Comparison of ENCODE assay signal across 16 cellular contexts in genomic region chr5:14353661-14354474, GRCh38.
DNase-seq lines count a peak whose midpoint lies in the region; ATAC-seq and TF ChIP-seq lines count a peak whose summit lies in the region.
"Had no signal": no experiment of that assay in that cellular context is flagged by ENCODE, and none has a peak within 500 bp of the region (broad histone marks: within the 10 kb centered on the region; RNA-seq: fewer than 3 reads in every experiment).

No MANE protein-coding gene starts in this region.

- TF ChIP-seq CTCF in IMR-90 (conservative IDR thresholded peaks at IDR 0.05; ENCODE audit: low read depth, low read length) (no peak), fibroblast of pulmonary artery (IDR thresholded peaks at IDR 0.05; ENCODE audit: low read length, missing control alignments) (no peak), vagina (IDR thresholded peaks at IDR 0.05) (no peak)

- no peak overlapping the region for H3K27ac ChIP-seq in IMR-90 (ENCODE audit: insufficient read depth, low read length)
- no peak overlapping the region for H3K27ac ChIP-seq in trophoblast cell (ENCODE audit: low read depth, low read length)
- no peak overlapping the region for H3K27ac ChIP-seq in vagina

- H3K36me3 ChIP-seq in IMR-90 (ENCODE audit: control insufficient read depth, insufficient read depth, low read length), result peaks cover 60% of the 10 kb centered on the region
- H3K36me3 ChIP-seq in trophoblast cell (ENCODE audit: control insufficient read depth in 1 of 2, insufficient read depth in 2 of 2, low read length in 2 of 2), result peaks cover 25 to 44% of the 10 kb centered on the region in 2 experiments
- H3K36me3 ChIP-seq in vagina, result no peaks in the 10 kb centered on the region

- H4K91ac ChIP-seq in IMR-90 (ENCODE audit: insufficient read depth, low read depth, low read length) (no peak overlapping the region), trophoblast cell (ENCODE audit: low read depth, low read length) (no peak overlapping the region)

- H3K4me1 Mint-ChIP-seq in stimulated activated naive CD8-positive, alpha-beta T cell treated with anti-CD3 and anti-CD28 coated beads, Interleukin-15, amount 100 ng/mL, for 72 hours, result peaks cover 10% of the 10 kb centered on the region
- H3K4me1 Mint-ChIP-seq: CD4-positive, CD25-positive, alpha-beta regulatory T cell had no signal

- H3K56ac ChIP-seq in IMR-90 (ENCODE audit: extremely low read depth, insufficient read depth, low read length), result no peak overlapping the region

- H2BK15ac ChIP-seq in IMR-90 (ENCODE audit: low read depth, low read length), result no peak overlapping the region

- DNase-seq in IMR-90, result no peak
- peak; percentile 13 for DNase-seq in amniotic epithelial cell (ENCODE audit: low read depth)
- peak; percentile 22 for DNase-seq in fibroblast of pulmonary artery (ENCODE audit: low read depth)
- DNase-seq in trophoblast cell, result no peak
- DNase-seq in NCI-H146 (lab: John Stamatoyannopoulos, UW), result no peak
- DNase-seq in vagina (ENCODE audit: extremely low spot score in 2 of 2), result no peak
- DNase-seq in stimulated activated naive CD8-positive, alpha-beta T cell treated with anti-CD3 and anti-CD28 coated beads, Interleukin-15, amount 100 ng/mL, for 72 hours, result no peak
- DNase-seq: CD4-positive, CD25-positive, alpha-beta regulatory T cell; EL; KBM-7; NCI-H1436; NCI-H2029 treated with DMSO at 0.1 percent for 48 hours; NCI-H2171 treated with DMSO at 0.1 percent for 48 hours; NCI-H446 treated with DMSO at 0.1 percent for 48 hours; NCI-H82 had no signal

- H3K79me1 ChIP-seq in IMR-90 (ENCODE audit: low read depth in 1 of 2, low read length in 2 of 2), result peaks cover 53 to 90% of the 10 kb centered on the region in 2 experiments
- no peaks in the 10 kb centered on the region for H3K79me1 ChIP-seq in trophoblast cell (ENCODE audit: low read length)

- ATAC-seq in IMR-90 (ENCODE audit: low read depth), result no peak
- ATAC-seq in stimulated activated naive CD8-positive, alpha-beta T cell treated with anti-CD3 and anti-CD28 coated beads, Interleukin-15, amount 100 ng/mL, for 72 hours, result no peak

- peaks cover 4% of the 10 kb centered on the region in 2 donors for H3K9me3 Mint-ChIP-seq in stimulated activated naive CD8-positive, alpha-beta T cell treated with anti-CD3 and anti-CD28 coated beads, Interleukin-15, amount 100 ng/mL, for 72 hours

- H3K18ac ChIP-seq in IMR-90 (ENCODE audit: low read depth, low read length), result no peak overlapping the region
- H3K18ac ChIP-seq in trophoblast cell (ENCODE audit: low read length), result peak overlapping the region; percentile 61

- H2BK12ac ChIP-seq in trophoblast cell (ENCODE audit: low read length), result no peak overlapping the region

- WGBS in IMR-90 (ENCODE audit: extremely low coverage in 2 of 2, insufficient read length in 1 of 2), 2 experiments, result no CpG with 5 or more reads among the region's 12 CpGs
- no CpG with 5 or more reads among the region's 12 CpGs for WGBS in trophoblast cell (ENCODE audit: extremely low coverage, insufficient coverage, insufficient read length)

- CTCF ChIA-PET in IMR-90 (lab: Yijun Ruan, JAX), result interaction anchor here (0.7 kb wide), 1 partner anchor 428 kb away, joined by 3 read pairs; no protein-coding TSS in a partner anchor

- H3K9me3 ChIP-seq in IMR-90 (ENCODE audit: control insufficient read depth, insufficient read depth, low read length) (no peaks in the 10 kb centered on the region), trophoblast cell (ENCODE audit: insufficient read depth, low read depth, low read length) (peaks cover 1% of the 10 kb centered on the region), vagina (no peaks in the 10 kb centered on the region)

- H3K14ac ChIP-seq in IMR-90 (replicated peaks; ENCODE audit: low read depth, low read length), result no peak overlapping the region
- no peak overlapping the region for H3K14ac ChIP-seq in trophoblast cell (ENCODE audit: low read length)

- H3K23ac ChIP-seq in IMR-90 (ENCODE audit: low read depth, low read length) (no peak overlapping the region), trophoblast cell (ENCODE audit: low read length) (no peak overlapping the region)

- peaks cover 92% of the 10 kb centered on the region for H4K20me1 ChIP-seq in IMR-90 (ENCODE audit: insufficient read depth, low read length)

- POLR2A ChIA-PET in IMR-90 (lab: Charles Lee; ENCODE audit: unreplicated experiment), result no interaction called here

- TF ChIP-seq RAD21 in IMR-90 (IDR thresholded peaks at IDR 0.05; ENCODE audit: low read length), result no peak

- H3K4me3 ChIP-seq in IMR-90 (ENCODE audit: insufficient read depth, low read depth, low read length), result no peak overlapping the region
- H3K4me3 ChIP-seq in fibroblast of pulmonary artery (replicated peaks; ENCODE audit: low read depth, low read length), result no peak overlapping the region
- H3K4me3 ChIP-seq in trophoblast cell (ENCODE audit: low read depth, low read length), result no peak overlapping the region
- H3K4me3 ChIP-seq in vagina, result no peak overlapping the region

- H3K27ac Mint-ChIP-seq in stimulated activated naive CD8-positive, alpha-beta T cell treated with anti-CD3 and anti-CD28 coated beads, Interleukin-15, amount 100 ng/mL, for 72 hours, result no peak overlapping the region
- H3K27ac Mint-ChIP-seq: B cell; CD4-positive, CD25-positive, alpha-beta regulatory T cell had no signal

- H2BK120ac ChIP-seq in IMR-90 (ENCODE audit: low read depth, low read length), result no peak overlapping the region
- no peak overlapping the region for H2BK120ac ChIP-seq in trophoblast cell (ENCODE audit: insufficient read depth, low read length, poor library complexity)

- peaks cover 13% of the 10 kb centered on the region for H3K4me1 ChIP-seq in IMR-90 (ENCODE audit: control insufficient read depth, insufficient read depth, low read length)
- H3K4me1 ChIP-seq in trophoblast cell (ENCODE audit: control insufficient read depth in 1 of 2, insufficient read depth in 2 of 2, low read length in 2 of 2), result no peaks in the 10 kb centered on the region
- no peaks in the 10 kb centered on the region for H3K4me1 ChIP-seq in vagina

- no peak overlapping the region for H3K4ac ChIP-seq in IMR-90 (ENCODE audit: low read depth, low read length)
- H3K4ac ChIP-seq in trophoblast cell (ENCODE audit: low read depth, low read length), result no peak overlapping the region

- H4K8ac ChIP-seq in IMR-90 (ENCODE audit: low read depth in 2 of 2, low read length in 2 of 2) (no peak overlapping the region), trophoblast cell (ENCODE audit: low read depth, low read length) (no peak overlapping the region)

- H2AK9ac ChIP-seq in IMR-90 (replicated peaks; ENCODE audit: low read depth, low read length, poor library complexity), result no peak overlapping the region

- no peak overlapping the region for H3K4me2 ChIP-seq in IMR-90 (ENCODE audit: low read depth, low read length)
- H3K4me2 ChIP-seq in trophoblast cell (ENCODE audit: low read length), result no peak overlapping the region

- no TSS peak for BruUV-seq in IMR-90 (replicated peaks; lab: Mats Ljungman, UMichigan)

- H2BK5ac ChIP-seq in IMR-90 (ENCODE audit: low read depth, low read length, poor library complexity, severe bottlenecking) (no peak overlapping the region), trophoblast cell (ENCODE audit: low read depth, low read length, poor library complexity) (no peak overlapping the region)

- H2AK5ac ChIP-seq in IMR-90 (ENCODE audit: low read depth, low read length) (no peak overlapping the region), trophoblast cell (ENCODE audit: low read length) (no peak overlapping the region)

- H3K4me3 Mint-ChIP-seq in stimulated activated naive CD8-positive, alpha-beta T cell treated with anti-CD3 and anti-CD28 coated beads, Interleukin-15, amount 100 ng/mL, for 72 hours, result no peak overlapping the region
- H3K4me3 Mint-ChIP-seq: B cell; CD4-positive, CD25-positive, alpha-beta regulatory T cell had no signal

- no peaks in the 10 kb centered on the region for H3K27me3 Mint-ChIP-seq in stimulated activated naive CD8-positive, alpha-beta T cell treated with anti-CD3 and anti-CD28 coated beads, Interleukin-15, amount 100 ng/mL, for 72 hours
- H3K27me3 Mint-ChIP-seq: B cell had no signal

- in situ Hi-C loops in IMR-90 (cut with MboI; ENCODE audit: low sequenced_read_pairs), result no loop called here

- no peak overlapping the region for H4K5ac ChIP-seq in IMR-90 (ENCODE audit: low read depth, low read length)

- intact Hi-C loops in IMR-90 (cut with micrococcal nuclease), result no loop called here
- intact Hi-C loops in vagina (cut with DNase I), result no loop called here

- no peak overlapping the region for H3K9ac ChIP-seq in IMR-90 (ENCODE audit: low read depth, low read length)
- no peak overlapping the region for H3K9ac ChIP-seq in trophoblast cell (ENCODE audit: low read length)

- H3K9me1 ChIP-seq in IMR-90 (ENCODE audit: insufficient read depth, low read length), result peaks cover 18% of the 10 kb centered on the region

- H2AFZ ChIP-seq in IMR-90 (replicated peaks; ENCODE audit: low read length, poor library complexity) (no peak overlapping the region), trophoblast cell (ENCODE audit: insufficient read depth, low read length, poor library complexity) (no peak overlapping the region)

- H3K79me2 ChIP-seq in trophoblast cell (ENCODE audit: control insufficient read depth, insufficient read depth, low read length, poor library complexity), result no peaks in the 10 kb centered on the region

- no peak overlapping the region for H2BK20ac ChIP-seq in IMR-90 (ENCODE audit: low read depth, low read length)

- dilution Hi-C loops in IMR-90 (cut with HindIII; ENCODE audit: low sequenced_read_pairs, unreplicated experiment), result no loop called here

- H3K27me3 ChIP-seq in IMR-90 (ENCODE audit: control insufficient read depth, insufficient read depth, low read length), result no peaks in the 10 kb centered on the region
- H3K27me3 ChIP-seq in trophoblast cell (ENCODE audit: insufficient read depth, low read length), result no peaks in the 10 kb centered on the region
- H3K27me3 ChIP-seq in vagina, result no peaks in the 10 kb centered on the region

- TF ChIP-seq POLR2A in IMR-90 (IDR thresholded peaks at IDR 0.05; ENCODE audit: low read depth, low read length) (no peak), vagina (IDR thresholded peaks at IDR 0.05) (no peak)

- no peak overlapping the region for H4K12ac ChIP-seq in trophoblast cell (ENCODE audit: low read depth, low read length)

TF ChIP-seq in IMR-90, 13 proteins besides CTCF, POLR2A, EP300 and RAD21:
- TF ChIP-seq MXI1 (IDR thresholded peaks at IDR 0.05; ENCODE audit: borderline replicate concordance, low read depth, low read length), result no peak
- peak; percentile 78 for TF ChIP-seq MAFK (IDR thresholded peaks at IDR 0.05; ENCODE audit: low read depth, low read length)

Comparison
In these comparisons a context has a peak if more than half of its experiments do, and no peak if none do; other contexts are left out.
1. DNase-seq: peak in amniotic epithelial cell (single experiment) and fibroblast of pulmonary artery (single experiment); none in IMR-90 (single experiment), trophoblast cell (0 of 2), NCI-H146 (single experiment), vagina (0 of 2) and stimulated activated naive CD8-positive, alpha-beta T cell treated with anti-CD3 and anti-CD28 coated beads, Interleukin-15, amount 100 ng/mL, for 72 hours (0 of 2).